In genomic region chr6:5851261-5851757, GRCh38 we compare ENCODE assay signal across 8 cellular contexts.
A peak's percentile ranks its signal among the peaks of the same experiment; 100 is the strongest.
DNase-seq lines count a peak whose midpoint lies in the region; ATAC-seq lines count a peak whose summit lies in the region.

No MANE protein-coding gene starts in this region.

- peak; percentile 81 for ATAC-seq in HG02973 (IDR thresholded peaks at IDR 0.05; ENCODE audit: unreplicated experiment)
- no peak for ATAC-seq in HG02970 (IDR thresholded peaks at IDR 0.05; ENCODE audit: low FRiP score, unreplicated experiment)

- DNase-seq in DMS153 (lab: John Stamatoyannopoulos, UW) = peak; percentile 13
- DNase-seq in activated CD4-positive, CD25-positive, alpha-beta regulatory T cell treated with anti-CD3 and anti-CD28 coated beads, Interleukin-2, amount 50 U/mL, for 16 hours (ENCODE audit: low read depth, low spot score) = peak; percentile 32
- DNase-seq in central memory CD4-positive, alpha-beta T cell = peak; percentile 66
- peak; percentile 5 for DNase-seq in kidney glomerular epithelial cell (lab: John Stamatoyannopoulos, UW)
- peak; percentile 59 to 66 for DNase-seq in stimulated activated CD4-positive, alpha-beta T cell treated with anti-CD3 and anti-CD28 coated beads, Interleukin-1b, Interleukin-23, amount 100 ng/mL, for 4 hours (ENCODE audit: low read depth in 2 of 2)
- DNase-seq in HPDE6-E6E7 (ENCODE audit: extremely low spot score) = no peak
